3 cellular contexts compared by ENCODE assay signal in the genomic region with DNA sequence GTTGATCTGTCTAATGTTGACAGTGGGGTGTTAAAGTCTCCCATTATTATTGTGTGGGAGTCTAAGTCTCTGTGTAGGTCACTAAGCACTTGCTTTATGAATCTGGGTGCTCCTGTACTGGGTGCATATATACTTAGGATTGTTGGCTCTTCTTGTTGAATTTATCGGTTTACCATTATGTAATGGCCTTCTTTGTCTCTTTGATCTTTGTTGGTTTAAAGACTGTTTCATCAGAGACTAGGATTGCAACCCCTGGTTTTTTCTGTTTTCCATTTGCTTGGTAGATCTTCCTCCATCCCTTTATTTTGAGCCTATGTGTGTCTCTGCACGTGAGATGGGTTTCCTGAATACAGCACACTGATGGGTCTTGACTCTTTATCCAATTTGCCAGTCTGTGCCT. TPM values are rescaled to one million over a fixed set of nuclear protein-coding genes. Genes with fewer than 3 reads are reported as not detected.
"Had no signal": no experiment of that assay in that cellular context is flagged by ENCODE, and none has a peak within 500 bp of the region (broad histone marks: within the 10 kb centered on the region; RNA-seq: fewer than 3 reads in every experiment).

No MANE protein-coding gene starts in this region.

RNA-seq across cellular contexts. Expression of a gene that starts 22.5 kb away (rescaled TPM):
- total RNA-seq: PC-3, RPMI7951, SJCRH30 had no signal
